8 cellular contexts compared by ENCODE assay signal in the genomic region with DNA sequence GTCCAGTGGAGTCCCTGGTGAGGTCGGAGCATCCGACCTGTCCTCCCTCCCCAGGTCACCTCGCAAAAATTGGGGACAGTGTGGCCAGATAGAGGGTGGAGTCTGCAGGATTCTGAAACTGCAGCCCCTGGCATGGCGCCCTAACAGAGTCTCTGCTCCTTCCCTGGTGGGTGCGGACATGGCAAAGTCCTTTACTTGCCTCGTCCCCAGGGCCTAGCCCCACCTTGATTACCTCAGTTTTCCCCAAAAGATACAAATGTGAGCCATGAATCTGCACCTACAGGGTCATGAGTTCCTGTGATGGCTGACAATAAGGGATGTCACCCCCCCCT. TPM values are rescaled to one million over a fixed set of nuclear protein-coding genes. Genes with fewer than 3 reads are reported as not detected.
A peak's percentile ranks its signal among the peaks of the same experiment; 100 is the strongest.
DNase-seq lines count a peak whose midpoint lies in the region; ATAC-seq and TF ChIP-seq lines count a peak whose summit lies in the region.

No MANE protein-coding gene starts in this region.

- H3K4me3 ChIP-seq in AG09309 (ENCODE audit: control insufficient read depth, low read depth, low read length) (peak overlapping the region; percentile 61), duodenal mucosa (ENCODE audit: low read depth in 1 of 2, low read length in 2 of 2) (peak overlapping the region; percentile 75 to 86), trophoblast cell (ENCODE audit: low read depth, low read length) (no peak overlapping the region)
- H3K4me3 ChIP-seq in Jurkat, Clone E6-1 (ENCODE audit: low read length): peak overlapping the region; percentile 71

- no peak for TF ChIP-seq CTCF in AG09309 (IDR thresholded peaks at IDR 0.05; ENCODE audit: control insufficient read depth, insufficient read depth, low read depth, low read length, missing control alignments)

- H3K23ac ChIP-seq in trophoblast cell (ENCODE audit: low read length): no peak overlapping the region

- no peak overlapping the region for H3K4ac ChIP-seq in trophoblast cell (ENCODE audit: low read depth, low read length)

- peaks cover 4 to 5% of the 10 kb centered on the region in 2 donors for H3K4me1 ChIP-seq in duodenal mucosa (ENCODE audit: control insufficient read depth in 1 of 2, insufficient read depth in 2 of 2, low read length in 2 of 2)
- H3K4me1 ChIP-seq in trophoblast cell (ENCODE audit: control insufficient read depth in 1 of 2, insufficient read depth in 2 of 2, low read length in 2 of 2): peaks cover 3 to 6% of the 10 kb centered on the region in 2 experiments

- no peak overlapping the region for H2BK120ac ChIP-seq in trophoblast cell (ENCODE audit: insufficient read depth, low read length, poor library complexity)

- peak overlapping the region; percentile 23 for H2AFZ ChIP-seq in trophoblast cell (ENCODE audit: insufficient read depth, low read length, poor library complexity)

- WGBS in trophoblast cell (ENCODE audit: extremely low coverage, insufficient coverage, insufficient read length): no CpG with 5 or more reads among the region's 6 CpGs

- H4K8ac ChIP-seq in trophoblast cell (ENCODE audit: low read depth, low read length): peak overlapping the region; percentile 54

- no peak overlapping the region for H3K18ac ChIP-seq in trophoblast cell (ENCODE audit: low read length)

- peaks cover 3% of the 10 kb centered on the region for H3K79me2 ChIP-seq in trophoblast cell (ENCODE audit: control insufficient read depth, insufficient read depth, low read length, poor library complexity)

- peak; percentile 27 for ATAC-seq in GM19463 (IDR thresholded peaks at IDR 0.05; ENCODE audit: unreplicated experiment)

- H3K27me3 ChIP-seq in duodenal mucosa (ENCODE audit: control insufficient read depth in 1 of 2, insufficient read depth in 2 of 2, low read length in 2 of 2) (no peaks in the 10 kb centered on the region), trophoblast cell (ENCODE audit: insufficient read depth, low read length) (no peaks in the 10 kb centered on the region)

- no peak overlapping the region for H4K91ac ChIP-seq in trophoblast cell (ENCODE audit: low read depth, low read length)

- H3K4me2 ChIP-seq in trophoblast cell (ENCODE audit: low read length): peak overlapping the region; percentile 50

- H4K12ac ChIP-seq in trophoblast cell (ENCODE audit: low read depth, low read length): no peak overlapping the region

- H3K27ac ChIP-seq in duodenal mucosa (ENCODE audit: low read depth, low read length) (peak overlapping the region; percentile 53), trophoblast cell (ENCODE audit: low read depth, low read length) (no peak overlapping the region)

- no peak overlapping the region for H2BK12ac ChIP-seq in trophoblast cell (ENCODE audit: low read length)

- H3K9ac ChIP-seq in duodenal mucosa (ENCODE audit: low read depth in 1 of 2, low read length in 2 of 2) (peak overlapping the region; percentile 72 to 81), trophoblast cell (ENCODE audit: low read length) (no peak overlapping the region)

- H3K79me1 ChIP-seq in trophoblast cell (ENCODE audit: low read length): peaks cover 5% of the 10 kb centered on the region

- H2BK5ac ChIP-seq in trophoblast cell (ENCODE audit: low read depth, low read length, poor library complexity): no peak overlapping the region

- no peak for DNase-seq in AG09309 (ENCODE audit: low read depth)
- no peak for DNase-seq in Jurkat, Clone E6-1 (ENCODE audit: low read depth, low spot score)
- DNase-seq in trophoblast cell: no peak
- DNase-seq in NCI-H2227 (lab: John Stamatoyannopoulos, UW; ENCODE audit: unreplicated experiment): no peak
- no peak for DNase-seq in retina
- no peak for DNase-seq in kidney glomerular epithelial cell (lab: John Stamatoyannopoulos, UW)

- H2AK5ac ChIP-seq in trophoblast cell (ENCODE audit: low read length): no peak overlapping the region

- no peak overlapping the region for H3K14ac ChIP-seq in trophoblast cell (ENCODE audit: low read length)

- H3K9me3 ChIP-seq in duodenal mucosa (ENCODE audit: control insufficient read depth in 1 of 2, low read length in 2 of 2) (no peaks in the 10 kb centered on the region), trophoblast cell (ENCODE audit: insufficient read depth, low read depth, low read length) (no peaks in the 10 kb centered on the region)

- H3K36me3 ChIP-seq in duodenal mucosa (ENCODE audit: control insufficient read depth in 1 of 2, insufficient read depth in 2 of 2, low read length in 2 of 2) (no peaks in the 10 kb centered on the region), trophoblast cell (ENCODE audit: control insufficient read depth in 1 of 2, insufficient read depth in 2 of 2, low read length in 2 of 2) (no peaks in the 10 kb centered on the region)

RNA-seq across cellular contexts. Expression of gene NPVF, which starts 47.7 kb away (rescaled TPM):
- polyA plus RNA-seq in Jurkat, Clone E6-1 (2012; ENCODE audit: insufficient read depth, insufficient read length): not detected
- not detected in 2 replicates for polyA plus RNA-seq in trophoblast cell (2013)

RNA-seq across cellular contexts. Expression of gene CYCS, which starts 55.5 kb away (rescaled TPM):
- 443 TPM for polyA plus RNA-seq in Jurkat, Clone E6-1 (2012; ENCODE audit: insufficient read depth, insufficient read length)
- 178 and 183 TPM in 2 replicates for polyA plus RNA-seq in trophoblast cell (2013)
